ENCODE assay signal across 2 cellular contexts in the genomic region with DNA sequence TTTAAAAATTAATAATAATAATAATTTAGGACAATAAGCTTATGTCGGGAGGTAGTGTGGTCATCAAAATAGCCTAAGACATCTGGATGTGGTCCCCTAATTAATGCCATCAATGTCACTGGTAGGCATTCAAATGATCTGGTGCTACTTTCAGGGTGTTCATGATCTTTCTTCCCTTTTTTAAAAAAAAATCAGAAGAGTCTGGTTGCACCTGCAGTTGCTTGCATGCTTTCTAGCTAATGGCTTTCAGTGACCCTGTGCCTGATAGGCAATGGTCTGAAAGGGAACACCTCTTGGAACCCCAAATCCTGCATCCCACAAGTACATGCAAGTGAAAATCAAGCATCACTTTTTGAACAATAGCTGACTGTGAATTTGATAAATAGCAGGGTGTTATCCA.
TF ChIP-seq lines count a peak whose summit lies in the region.

No MANE protein-coding gene starts in this region.

TF ChIP-seq in GM23338, 12 proteins besides CTCF, POLR2A, EP300 and RAD21 (continues in another document):
- TF ChIP-seq EZH2 (IDR thresholded peaks at IDR 0.05; ENCODE audit: low read depth, unreplicated experiment) (no peak), ZNF331 (CRISPR knock-in tag; IDR thresholded peaks at IDR 0.05; ENCODE audit: low read depth) (no peak), ZNF114 (CRISPR knock-in tag; IDR thresholded peaks at IDR 0.05) (no peak), JUNB (IDR thresholded peaks at IDR 0.05; ENCODE audit: unreplicated experiment) (no peak), ETS1 (IDR thresholded peaks at IDR 0.05) (no peak), STAT1 (IDR thresholded peaks at IDR 0.05; ENCODE audit: unreplicated experiment) (no peak), NANOG (IDR thresholded peaks at IDR 0.05; ENCODE audit: borderline replicate concordance) (no peak), POLR2AphosphoS5 (IDR thresholded peaks at IDR 0.05; ENCODE audit: low read depth) (no peak), ZNF462 (CRISPR knock-in tag; IDR thresholded peaks at IDR 0.05) (no peak)
- TF ChIP-seq, protein P1, sequence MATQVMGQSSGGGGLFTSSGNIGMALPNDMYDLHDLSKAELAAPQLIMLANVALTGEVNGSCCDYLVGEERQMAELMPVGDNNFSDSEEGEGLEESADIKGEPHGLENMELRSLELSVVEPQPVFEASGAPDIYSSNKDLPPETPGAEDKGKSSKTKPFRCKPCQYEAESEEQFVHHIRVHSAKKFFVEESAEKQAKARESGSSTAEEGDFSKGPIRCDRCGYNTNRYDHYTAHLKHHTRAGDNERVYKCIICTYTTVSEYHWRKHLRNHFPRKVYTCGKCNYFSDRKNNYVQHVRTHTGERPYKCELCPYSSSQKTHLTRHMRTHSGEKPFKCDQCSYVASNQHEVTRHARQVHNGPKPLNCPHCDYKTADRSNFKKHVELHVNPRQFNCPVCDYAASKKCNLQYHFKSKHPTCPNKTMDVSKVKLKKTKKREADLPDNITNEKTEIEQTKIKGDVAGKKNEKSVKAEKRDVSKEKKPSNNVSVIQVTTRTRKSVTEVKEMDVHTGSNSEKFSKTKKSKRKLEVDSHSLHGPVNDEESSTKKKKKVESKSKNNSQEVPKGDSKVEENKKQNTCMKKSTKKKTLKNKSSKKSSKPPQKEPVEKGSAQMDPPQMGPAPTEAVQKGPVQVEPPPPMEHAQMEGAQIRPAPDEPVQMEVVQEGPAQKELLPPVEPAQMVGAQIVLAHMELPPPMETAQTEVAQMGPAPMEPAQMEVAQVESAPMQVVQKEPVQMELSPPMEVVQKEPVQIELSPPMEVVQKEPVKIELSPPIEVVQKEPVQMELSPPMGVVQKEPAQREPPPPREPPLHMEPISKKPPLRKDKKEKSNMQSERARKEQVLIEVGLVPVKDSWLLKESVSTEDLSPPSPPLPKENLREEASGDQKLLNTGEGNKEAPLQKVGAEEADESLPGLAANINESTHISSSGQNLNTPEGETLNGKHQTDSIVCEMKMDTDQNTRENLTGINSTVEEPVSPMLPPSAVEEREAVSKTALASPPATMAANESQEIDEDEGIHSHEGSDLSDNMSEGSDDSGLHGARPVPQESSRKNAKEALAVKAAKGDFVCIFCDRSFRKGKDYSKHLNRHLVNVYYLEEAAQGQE (IDR thresholded peaks at IDR 0.05; ENCODE audit: unreplicated experiment): no peak

TF ChIP-seq in H1, 55 proteins besides CTCF, POLR2A, EP300 and RAD21:
- TF ChIP-seq POLR2AphosphoS5 (IDR thresholded peaks at IDR 0.05; ENCODE audit: low read depth, low read length): no peak
- no peak for TF ChIP-seq BRCA1 (IDR thresholded peaks at IDR 0.05; ENCODE audit: low read depth, low read length)
